Comparison of ENCODE assay signal across 26 cellular contexts in genomic region chr2:222058830-222059229, GRCh38.
"Had no signal": no experiment of that assay in that cellular context is flagged by ENCODE, and none has a peak within 500 bp of the region (broad histone marks: within the 10 kb centered on the region; RNA-seq: fewer than 3 reads in every experiment).

No MANE protein-coding gene starts in this region.

- H3K27ac ChIP-seq: coronary artery, esophagus squamous epithelium, heart right ventricle, prostate gland, right atrium auricular region, stomach, thyroid gland, vagina had no signal

- H3K9me3 ChIP-seq: esophagus squamous epithelium, heart right ventricle, mucosa of descending colon, prostate gland, right atrium auricular region, stomach, thyroid gland, vagina had no signal

- H3K4me1 ChIP-seq: esophagus squamous epithelium, prostate gland, right atrium auricular region, stomach, thyroid gland, vagina had no signal

- H3K36me3 Mint-ChIP-seq: memory B cell; mesothelial cell of epicardium; naive thymus-derived CD4-positive, alpha-beta T cell; stimulated activated effector memory CD8-positive, alpha-beta T cell treated with anti-CD3 and anti-CD28 coated beads, Interleukin-12 subunit alpha, Interleukin-12 subunit beta, amount 100 ng/mL, for 72 hours had no signal

- DNase-seq: effector memory CD8-positive, alpha-beta T cell; erythroblast; esophagus squamous epithelium; foreskin melanocyte; glutamatergic neuron; heart right ventricle; hippocampal formation; left colon; mucosa of descending colon; naive thymus-derived CD4-positive, alpha-beta T cell; nucleus accumbens; stimulated activated CD4-positive, alpha-beta T cell treated with anti-CD3 and anti-CD28 coated beads, Interleukin-2, amount 100 ng/mL, for 24 hours; stimulated activated CD4-positive, alpha-beta T cell treated with anti-CD3 and anti-CD28 coated beads, Interleukin-4, amount 100 ng/mL, for 24 hours; stimulated activated naive CD4-positive, alpha-beta T cell treated with Interleukin-2 at 50 U/mL for 16 hours; stomach; thyroid gland; trophoblast cell had no signal

- H3K36me3 ChIP-seq: esophagus squamous epithelium, heart right ventricle, prostate gland, right atrium auricular region, stomach, thyroid gland, vagina had no signal

- H3K4me3 Mint-ChIP-seq: effector memory CD8-positive, alpha-beta T cell; memory B cell; mesothelial cell of epicardium; naive thymus-derived CD4-positive, alpha-beta T cell; nephron; stimulated activated effector memory CD8-positive, alpha-beta T cell treated with anti-CD3 and anti-CD28 coated beads, Interleukin-12 subunit alpha, Interleukin-12 subunit beta, amount 100 ng/mL, for 72 hours had no signal

- H3K4me1 Mint-ChIP-seq: naive thymus-derived CD4-positive, alpha-beta T cell; stimulated activated effector memory CD8-positive, alpha-beta T cell treated with anti-CD3 and anti-CD28 coated beads, Interleukin-12 subunit alpha, Interleukin-12 subunit beta, amount 100 ng/mL, for 72 hours had no signal

- H3K27ac Mint-ChIP-seq: effector memory CD8-positive, alpha-beta T cell; memory B cell; mesothelial cell of epicardium; naive thymus-derived CD4-positive, alpha-beta T cell; nephron; stimulated activated effector memory CD8-positive, alpha-beta T cell treated with anti-CD3 and anti-CD28 coated beads, Interleukin-12 subunit alpha, Interleukin-12 subunit beta, amount 100 ng/mL, for 72 hours had no signal

- H3K9me3 Mint-ChIP-seq: effector memory CD8-positive, alpha-beta T cell; memory B cell; mesothelial cell of epicardium; naive thymus-derived CD4-positive, alpha-beta T cell; nephron; stimulated activated effector memory CD8-positive, alpha-beta T cell treated with anti-CD3 and anti-CD28 coated beads, Interleukin-12 subunit alpha, Interleukin-12 subunit beta, amount 100 ng/mL, for 72 hours had no signal

- H3K4me3 ChIP-seq: coronary artery, esophagus squamous epithelium, heart right ventricle, lung, mucosa of descending colon, prostate gland, right atrium auricular region, stomach, thyroid gland, vagina had no signal

- H3K27me3 ChIP-seq: right atrium auricular region, vagina had no signal
